Comparison of ENCODE assay signal across 1 cellular context in genomic region chr12:118065380-118065779, GRCh38.
TF ChIP-seq lines count a peak whose summit lies in the region.

No MANE protein-coding gene starts in this region.

TF ChIP-seq in K562, 482 proteins besides CTCF, POLR2A, EP300 and RAD21:
- no peak for TF ChIP-seq LEF1 (IDR thresholded peaks at IDR 0.05)
- TF ChIP-seq HMBOX1 (IDR thresholded peaks at IDR 0.05) = peak; percentile 56
TF ChIP-seq in K562: peak in this region for 1.
